Comparison of ENCODE assay signal across 11 cellular contexts in genomic region chr10:91689731-91690168, GRCh38. TPM values are rescaled to one million over a fixed set of nuclear protein-coding genes. Genes with fewer than 3 reads are reported as not detected.
DNase-seq lines count a peak whose midpoint lies in the region; ATAC-seq and TF ChIP-seq lines count a peak whose summit lies in the region.
"Had no signal": no experiment of that assay in that cellular context is flagged by ENCODE, and none has a peak within 500 bp of the region (broad histone marks: within the 10 kb centered on the region; RNA-seq: fewer than 3 reads in every experiment).

No MANE protein-coding gene starts in this region.

- no peak for TF ChIP-seq CTCF in GM23338 (conservative IDR thresholded peaks at IDR 0.05; ENCODE audit: low read depth in 2 of 2)
- no peak for TF ChIP-seq CTCF in foreskin keratinocyte (conservative IDR thresholded peaks at IDR 0.05)

- DNase-seq in GM23338 (ENCODE audit: low spot score) (peak; percentile 7), SW480 (ENCODE audit: low spot score) (peak; percentile 30), foreskin keratinocyte (peak in 1 of 2 donors; percentile 55), renal cortical epithelial cell (ENCODE audit: low read depth) (peak; percentile 55), germinal center (ENCODE audit: low spot score) (no peak), GM19238 (ENCODE audit: insufficient read length, low spot score) (no peak)
- DNase-seq in T-helper 2 cell treated with Interferon-gamma antibody and Interleukin-4, amounts not matched to agents 5 μg/mL and 100 μg/mL, for 36 hours (ENCODE audit: low spot score) = no peak
- DNase-seq: activated T-cell treated with anti-CD3 and anti-CD28 coated beads, Interleukin-2, amount 50 U/mL, for 1 hour; NCI-H146; stimulated activated CD4-positive, alpha-beta T cell treated with anti-CD3 and anti-CD28 coated beads, Interleukin-1b, Interleukin-23, amount 100 ng/mL, for 48 hours had no signal

- H3K36me3 Mint-ChIP-seq in GM23338 (ENCODE audit: low read depth) = no peaks in the 10 kb centered on the region
- H3K36me3 Mint-ChIP-seq in T-helper 2 cell treated with Interferon-gamma antibody and Interleukin-4, amounts not matched to agents 5 μg/mL and 100 μg/mL, for 36 hours (ENCODE audit: low read depth) = no peaks in the 10 kb centered on the region

- peaks cover 8% of the 10 kb centered on the region for H3K4me1 Mint-ChIP-seq in GM23338
- peaks cover 5% of the 10 kb centered on the region for H3K4me1 Mint-ChIP-seq in T-helper 2 cell treated with Interferon-gamma antibody and Interleukin-4, amounts not matched to agents 5 μg/mL and 100 μg/mL, for 36 hours (ENCODE audit: low read depth)

- H3K4me3 ChIP-seq in GM23338 = no peak overlapping the region

- H4K20me1 ChIP-seq in GM23338 (replicated peaks; ENCODE audit: insufficient read depth) = no peaks in the 10 kb centered on the region

- no peaks in the 10 kb centered on the region for H3K27me3 ChIP-seq in GM23338 (ENCODE audit: insufficient read depth)
- no peaks in the 10 kb centered on the region for H3K27me3 ChIP-seq in foreskin keratinocyte

- H3K9me3 Mint-ChIP-seq in GM23338 = no peaks in the 10 kb centered on the region
- no peaks in the 10 kb centered on the region for H3K9me3 Mint-ChIP-seq in T-helper 2 cell treated with Interferon-gamma antibody and Interleukin-4, amounts not matched to agents 5 μg/mL and 100 μg/mL, for 36 hours

- ATAC-seq in GM23338 = no peak
- peak; percentile 43 for ATAC-seq in foreskin keratinocyte
- ATAC-seq in HG02798 (IDR thresholded peaks at IDR 0.05; ENCODE audit: poor library complexity, unreplicated experiment) = no peak

- peak overlapping the region; percentile 88 for H2AFZ ChIP-seq in GM23338

- H3K79me2 ChIP-seq in GM23338 (replicated peaks; ENCODE audit: insufficient read depth) = no peaks in the 10 kb centered on the region

- H3K27ac ChIP-seq in GM23338 (ENCODE audit: low read depth) (no peak overlapping the region), foreskin keratinocyte (peak overlapping the region; percentile 29)

- no peaks in the 10 kb centered on the region for H3K36me3 ChIP-seq in GM23338 (ENCODE audit: insufficient read depth)

- H3K4me2 ChIP-seq in GM23338 = no peak overlapping the region

- H3K4me3 Mint-ChIP-seq in GM23338 = no peak overlapping the region
- no peak overlapping the region for H3K4me3 Mint-ChIP-seq in T-helper 2 cell treated with Interferon-gamma antibody and Interleukin-4, amounts not matched to agents 5 μg/mL and 100 μg/mL, for 36 hours

- no peaks in the 10 kb centered on the region for H3K4me1 ChIP-seq in GM23338 (ENCODE audit: insufficient read depth)
- H3K4me1 ChIP-seq in foreskin keratinocyte = peaks cover 23% of the 10 kb centered on the region

- H3K27ac Mint-ChIP-seq in GM23338 = peak overlapping the region; percentile 64
- H3K27ac Mint-ChIP-seq in T-helper 2 cell treated with Interferon-gamma antibody and Interleukin-4, amounts not matched to agents 5 μg/mL and 100 μg/mL, for 36 hours = no peak overlapping the region

- H3K9me2 ChIP-seq in GM23338 (ENCODE audit: insufficient read depth) = peaks cover 6% of the 10 kb centered on the region; the same call in 1 of the 2 replicates

- H3K27me3 Mint-ChIP-seq in GM23338 (ENCODE audit: insufficient read depth, low read depth, poor library complexity) = peaks cover 2% of the 10 kb centered on the region
- peaks cover 6% of the 10 kb centered on the region for H3K27me3 Mint-ChIP-seq in T-helper 2 cell treated with Interferon-gamma antibody and Interleukin-4, amounts not matched to agents 5 μg/mL and 100 μg/mL, for 36 hours (ENCODE audit: low read depth)

- no peaks in the 10 kb centered on the region for H3F3A ChIP-seq in GM23338 (replicated peaks; ENCODE audit: low read depth)

TF ChIP-seq in GM23338, 12 proteins besides CTCF, POLR2A, EP300 and RAD21:
- no peak for TF ChIP-seq ZNF331 (CRISPR knock-in tag; IDR thresholded peaks at IDR 0.05; ENCODE audit: low read depth)
- TF ChIP-seq EZH2 (IDR thresholded peaks at IDR 0.05; ENCODE audit: low read depth, unreplicated experiment) = no peak
- TF ChIP-seq REST (IDR thresholded peaks at IDR 0.05; ENCODE audit: unreplicated experiment) = no peak

RNA-seq across cellular contexts. Expression of gene PPP1R3C, which starts 56.9 kb away (rescaled TPM):
- 1.6 and 1.8 TPM in 2 replicates for total RNA-seq in GM23338 (2014; rRNA removed; shearing (Covaris generic))
- polyA plus RNA-seq in GM23338 (2016; fragmentation: Nextera tagmentation; extraction: Ambion mirVana) (0.91 and 0.94 TPM in 2 replicates), foreskin keratinocyte (0.43 and 0.87 TPM in 2 replicates)
- total RNA-seq in foreskin keratinocyte (0.85 and 2.2 TPM in 2 replicates), renal cortical epithelial cell (5.7 and 39.4 TPM in 2 replicates)

Comparison
In these comparisons a context has a peak if more than half of its experiments do, and no peak if none do; other contexts are left out.
1. DNase-seq: peak in GM23338 (single experiment), SW480 (single experiment) and renal cortical epithelial cell (single experiment); none in germinal center (single experiment), T-helper 2 cell treated with Interferon-gamma antibody and Interleukin-4, amounts not matched to agents 5 μg/mL and 100 μg/mL, for 36 hours (single experiment) and GM19238 (single experiment).